In genomic region chr21:38139380-38140168, GRCh38 we compare ENCODE assay signal across 9 cellular contexts.
DNase-seq lines count a peak whose midpoint lies in the region; ATAC-seq and TF ChIP-seq lines count a peak whose summit lies in the region.
"Had no signal": no experiment of that assay in that cellular context is flagged by ENCODE, and none has a peak within 500 bp of the region (broad histone marks: within the 10 kb centered on the region; RNA-seq: fewer than 3 reads in every experiment).

No MANE protein-coding gene starts in this region.

- TF ChIP-seq CTCF in esophagus squamous epithelium (IDR thresholded peaks at IDR 0.05) = no peak

- ATAC-seq in HG03045 (IDR thresholded peaks at IDR 0.05; ENCODE audit: unreplicated experiment) = no peak
- ATAC-seq: effector memory CD8-positive, alpha-beta T cell; naive thymus-derived CD4-positive, alpha-beta T cell had no signal

- H3K4me1 ChIP-seq in esophagus squamous epithelium = peaks cover 0 to 21% (median 16%) of the 10 kb centered on the region in 3 donors

- peaks cover 0 to 87% (median 0%) of the 10 kb centered on the region in 4 donors for H3K27me3 ChIP-seq in esophagus squamous epithelium

- WGBS in esophagus squamous epithelium, 2 donors = 37 to 44% methylated on average over 5 of the region's 5 CpGs

- peak overlapping the region; percentile 72 for H3K27ac ChIP-seq in epithelial cell of prostate
- H3K27ac ChIP-seq in esophagus squamous epithelium = peak overlapping the region in 2 of 4 donors; percentile 7 to 23

- no peak overlapping the region for H3K4me3 ChIP-seq in esophagus squamous epithelium

- intact Hi-C loops in esophagus squamous epithelium (cut with DNase I) = no loop called here

- peaks cover 0 to 5% (median 0%) of the 10 kb centered on the region in 3 donors for H3K9me3 ChIP-seq in esophagus squamous epithelium

- TF ChIP-seq POLR2A in esophagus squamous epithelium (IDR thresholded peaks at IDR 0.05) = no peak

- H3K36me3 ChIP-seq in esophagus squamous epithelium = no peaks in the 10 kb centered on the region

- DNase-seq in HPDE6-E6E7 (ENCODE audit: extremely low spot score) = peak; percentile 33
- peak; percentile 89 for DNase-seq in NCI-H748 (lab: John Stamatoyannopoulos, UW; ENCODE audit: unreplicated experiment)
- peak; percentile 91 for DNase-seq in epithelial cell of prostate (ENCODE audit: low read depth, low spot score)
- peak; percentile 84 for DNase-seq in renal cortical epithelial cell (ENCODE audit: low read depth)
- DNase-seq in esophagus squamous epithelium (lab: John Stamatoyannopoulos, UW) = no peak
- DNase-seq in stimulated activated naive CD4-positive, alpha-beta T cell (lab: John Stamatoyannopoulos, UW) = no peak
- DNase-seq: effector memory CD8-positive, alpha-beta T cell; naive thymus-derived CD4-positive, alpha-beta T cell had no signal

Comparison
In these comparisons a context has a peak if more than half of its experiments do, and no peak if none do; other contexts are left out.
1. DNase-seq: peak in HPDE6-E6E7 (single experiment), NCI-H748 (single experiment), epithelial cell of prostate (single experiment) and renal cortical epithelial cell (single experiment); none in esophagus squamous epithelium (single experiment) and stimulated activated naive CD4-positive, alpha-beta T cell (0 of 6).